Comparison of ENCODE assay signal across 3 cellular contexts in the genomic region with DNA sequence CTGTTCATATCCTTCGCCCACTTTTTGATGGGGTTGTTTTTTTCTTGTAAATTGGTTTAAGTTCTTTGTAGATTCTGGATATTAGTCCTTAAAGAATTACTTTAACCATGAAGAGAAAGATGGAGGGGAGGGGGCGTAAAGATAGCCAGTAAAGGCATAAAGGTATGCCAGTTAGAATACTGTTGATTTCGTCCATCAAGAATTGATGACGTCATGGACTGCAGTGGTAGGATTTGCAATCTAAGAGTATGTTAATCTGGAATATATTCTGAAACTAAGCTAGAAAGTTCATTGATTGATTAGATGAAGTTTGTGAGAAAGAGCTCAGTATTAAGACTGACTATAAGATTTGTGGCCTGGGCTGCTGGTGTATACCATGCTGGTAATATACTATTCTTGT.
TF ChIP-seq lines count a peak whose summit lies in the region.

No MANE protein-coding gene starts in this region.

TF ChIP-seq in HepG2, 621 proteins besides CTCF, POLR2A, EP300 and RAD21:
- TF ChIP-seq, protein P1, sequence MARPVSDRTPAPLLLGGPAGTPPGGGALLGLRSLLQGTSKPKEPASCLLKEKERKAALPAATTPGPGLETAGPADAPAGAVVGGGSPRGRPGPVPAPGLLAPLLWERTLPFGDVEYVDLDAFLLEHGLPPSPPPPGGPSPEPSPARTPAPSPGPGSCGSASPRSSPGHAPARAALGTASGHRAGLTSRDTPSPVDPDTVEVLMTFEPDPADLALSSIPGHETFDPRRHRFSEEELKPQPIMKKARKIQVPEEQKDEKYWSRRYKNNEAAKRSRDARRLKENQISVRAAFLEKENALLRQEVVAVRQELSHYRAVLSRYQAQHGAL (CRISPR knock-in tag; IDR thresholded peaks at IDR 0.05; ENCODE audit: not compliant biosample characterization) = no peak
- no peak for TF ChIP-seq JUN (CRISPR knock-in tag; IDR thresholded peaks at IDR 0.05)
- peak; percentile 98 for TF ChIP-seq ATF7 (IDR thresholded peaks at IDR 0.05)
- TF ChIP-seq ATF7 (CRISPR knock-in tag; IDR thresholded peaks at IDR 0.05) = no peak
- TF ChIP-seq NFIB (CRISPR knock-in tag; IDR thresholded peaks at IDR 0.05; ENCODE audit: borderline replicate concordance) = no peak
- no peak for TF ChIP-seq ZBTB20 (CRISPR knock-in tag; IDR thresholded peaks at IDR 0.05; ENCODE audit: borderline replicate concordance, low read depth)
- TF ChIP-seq ZNF75D (CRISPR knock-in tag; IDR thresholded peaks at IDR 0.05; ENCODE audit: borderline replicate concordance) = no peak
- TF ChIP-seq CREB1 (IDR thresholded peaks at IDR 0.05) = peak; percentile 96
- no peak for TF ChIP-seq CREB1 (CRISPR knock-in tag; IDR thresholded peaks at IDR 0.05)
- TF ChIP-seq, protein P2, sequence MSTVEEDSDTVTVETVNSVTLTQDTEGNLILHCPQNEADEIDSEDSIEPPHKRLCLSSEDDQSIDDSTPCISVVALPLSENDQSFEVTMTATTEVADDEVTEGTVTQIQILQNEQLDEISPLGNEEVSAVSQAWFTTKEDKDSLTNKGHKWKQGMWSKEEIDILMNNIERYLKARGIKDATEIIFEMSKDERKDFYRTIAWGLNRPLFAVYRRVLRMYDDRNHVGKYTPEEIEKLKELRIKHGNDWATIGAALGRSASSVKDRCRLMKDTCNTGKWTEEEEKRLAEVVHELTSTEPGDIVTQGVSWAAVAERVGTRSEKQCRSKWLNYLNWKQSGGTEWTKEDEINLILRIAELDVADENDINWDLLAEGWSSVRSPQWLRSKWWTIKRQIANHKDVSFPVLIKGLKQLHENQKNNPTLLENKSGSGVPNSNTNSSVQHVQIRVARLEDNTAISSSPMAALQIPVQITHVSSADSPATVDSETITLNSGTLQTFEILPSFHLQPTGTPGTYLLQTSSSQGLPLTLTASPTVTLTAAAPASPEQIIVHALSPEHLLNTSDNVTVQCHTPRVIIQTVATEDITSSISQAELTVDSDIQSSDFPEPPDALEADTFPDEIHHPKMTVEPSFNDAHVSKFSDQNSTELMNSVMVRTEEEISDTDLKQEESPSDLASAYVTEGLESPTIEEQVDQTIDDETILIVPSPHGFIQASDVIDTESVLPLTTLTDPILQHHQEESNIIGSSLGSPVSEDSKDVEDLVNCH (CRISPR knock-in tag; IDR thresholded peaks at IDR 0.05) = no peak
- TF ChIP-seq, protein P3, sequence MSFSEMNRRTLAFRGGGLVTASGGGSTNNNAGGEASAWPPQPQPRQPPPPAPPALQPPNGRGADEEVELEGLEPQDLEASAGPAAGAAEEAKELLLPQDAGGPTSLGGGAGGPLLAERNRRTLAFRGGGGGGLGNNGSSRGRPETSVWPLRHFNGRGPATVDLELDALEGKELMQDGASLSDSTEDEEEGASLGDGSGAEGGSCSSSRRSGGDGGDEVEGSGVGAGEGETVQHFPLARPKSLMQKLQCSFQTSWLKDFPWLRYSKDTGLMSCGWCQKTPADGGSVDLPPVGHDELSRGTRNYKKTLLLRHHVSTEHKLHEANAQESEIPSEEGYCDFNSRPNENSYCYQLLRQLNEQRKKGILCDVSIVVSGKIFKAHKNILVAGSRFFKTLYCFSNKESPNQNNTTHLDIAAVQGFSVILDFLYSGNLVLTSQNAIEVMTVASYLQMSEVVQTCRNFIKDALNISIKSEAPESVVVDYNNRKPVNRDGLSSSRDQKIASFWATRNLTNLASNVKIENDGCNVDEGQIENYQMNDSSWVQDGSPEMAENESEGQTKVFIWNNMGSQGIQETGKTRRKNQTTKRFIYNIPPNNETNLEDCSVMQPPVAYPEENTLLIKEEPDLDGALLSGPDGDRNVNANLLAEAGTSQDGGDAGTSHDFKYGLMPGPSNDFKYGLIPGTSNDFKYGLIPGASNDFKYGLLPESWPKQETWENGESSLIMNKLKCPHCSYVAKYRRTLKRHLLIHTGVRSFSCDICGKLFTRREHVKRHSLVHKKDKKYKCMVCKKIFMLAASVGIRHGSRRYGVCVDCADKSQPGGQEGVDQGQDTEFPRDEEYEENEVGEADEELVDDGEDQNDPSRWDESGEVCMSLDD (CRISPR knock-in tag; IDR thresholded peaks at IDR 0.05; ENCODE audit: borderline replicate concordance) = no peak

TF ChIP-seq in GM12878, 131 proteins besides CTCF, POLR2A, EP300 and RAD21:
- no peak for TF ChIP-seq SMAD1 (IDR thresholded peaks at IDR 0.05; ENCODE audit: low read depth, partially characterized antibody)
- peak; percentile 28; the same call in 1 of the 2 replicates for TF ChIP-seq ATF7 (IDR thresholded peaks at IDR 0.05; ENCODE audit: low read depth)
- no peak for TF ChIP-seq RFX5 (IDR thresholded peaks at IDR 0.05; ENCODE audit: low read depth, low read length)
- TF ChIP-seq KAT2A (conservative IDR thresholded peaks at IDR 0.05; ENCODE audit: control insufficient read depth, low read depth, low read length) = no peak
- TF ChIP-seq, protein P4, sequence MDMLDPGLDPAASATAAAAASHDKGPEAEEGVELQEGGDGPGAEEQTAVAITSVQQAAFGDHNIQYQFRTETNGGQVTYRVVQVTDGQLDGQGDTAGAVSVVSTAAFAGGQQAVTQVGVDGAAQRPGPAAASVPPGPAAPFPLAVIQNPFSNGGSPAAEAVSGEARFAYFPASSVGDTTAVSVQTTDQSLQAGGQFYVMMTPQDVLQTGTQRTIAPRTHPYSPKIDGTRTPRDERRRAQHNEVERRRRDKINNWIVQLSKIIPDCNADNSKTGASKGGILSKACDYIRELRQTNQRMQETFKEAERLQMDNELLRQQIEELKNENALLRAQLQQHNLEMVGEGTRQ (IDR thresholded peaks at IDR 0.05; ENCODE audit: borderline replicate concordance, low read depth, low read length) = no peak

TF ChIP-seq in K562, 482 proteins besides CTCF, POLR2A, EP300 and RAD21:
- TF ChIP-seq JUNB (CRISPR knock-in tag; conservative IDR thresholded peaks at IDR 0.05) (0 out of 2 replicates have a peak, but pooled peaks have one; percentile 38), HDAC8 (tag; IDR thresholded peaks at IDR 0.05) (no peak)
- TF ChIP-seq, protein P5, sequence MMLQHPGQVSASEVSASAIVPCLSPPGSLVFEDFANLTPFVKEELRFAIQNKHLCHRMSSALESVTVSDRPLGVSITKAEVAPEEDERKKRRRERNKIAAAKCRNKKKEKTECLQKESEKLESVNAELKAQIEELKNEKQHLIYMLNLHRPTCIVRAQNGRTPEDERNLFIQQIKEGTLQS (IDR thresholded peaks at IDR 0.05) = peak; percentile 38; the same call in 1 of the 2 replicates
- TF ChIP-seq, protein P5 (CRISPR knock-in tag; conservative IDR thresholded peaks at IDR 0.05) = no peak
- TF ChIP-seq, protein P6, sequence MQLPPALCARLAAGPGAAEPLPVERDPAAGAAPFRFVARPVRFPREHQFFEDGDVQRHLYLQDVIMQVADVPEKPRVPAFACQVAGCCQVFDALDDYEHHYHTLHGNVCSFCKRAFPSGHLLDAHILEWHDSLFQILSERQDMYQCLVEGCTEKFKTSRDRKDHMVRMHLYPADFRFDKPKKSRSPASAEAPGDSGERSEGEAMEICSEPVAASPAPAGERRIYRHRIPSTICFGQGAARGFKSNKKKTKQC (CRISPR knock-in tag; IDR thresholded peaks at IDR 0.05) = no peak
TF ChIP-seq in K562: peak in this region for 2.
